17 cellular contexts compared by ENCODE assay signal in the genomic region with DNA sequence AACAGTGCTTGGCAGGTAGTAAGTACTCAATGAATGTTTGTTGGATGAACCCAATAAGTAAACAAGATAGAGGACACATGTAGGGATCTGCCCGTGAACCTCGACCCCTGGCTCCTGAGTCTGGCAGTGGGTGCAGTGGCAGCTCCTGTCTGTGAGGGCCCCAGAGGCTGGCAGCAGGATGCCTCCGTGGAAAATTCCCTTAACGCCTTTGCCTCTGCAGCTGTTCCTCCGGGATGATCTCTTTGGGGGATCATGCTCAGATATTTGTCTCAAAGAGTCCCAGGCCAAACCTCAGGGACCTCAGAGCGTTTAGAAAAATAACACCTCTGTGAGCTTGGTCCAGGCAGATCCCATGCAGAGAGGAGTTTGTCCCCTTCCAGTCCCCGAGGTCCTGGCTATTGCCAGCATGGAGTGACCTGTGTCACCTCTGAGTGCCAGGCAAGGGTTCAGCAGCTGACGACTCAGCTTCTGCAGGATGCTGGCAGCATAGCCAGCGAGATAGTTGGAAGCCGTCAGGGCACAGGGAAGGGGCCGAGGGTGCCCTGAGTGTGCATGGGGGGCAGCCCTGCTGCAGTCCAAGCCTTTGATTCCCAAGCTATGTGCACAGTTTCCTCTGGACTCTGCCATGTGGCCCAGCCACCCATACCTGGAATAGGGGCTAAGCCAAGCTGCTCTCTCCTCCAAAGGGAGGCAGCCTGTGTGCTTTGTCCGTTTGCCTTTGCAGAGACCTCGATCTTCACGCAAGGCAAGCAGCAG. TPM values are rescaled to one million over a fixed set of nuclear protein-coding genes. Genes with fewer than 3 reads are reported as not detected.
DNase-seq lines count a peak whose midpoint lies in the region; ATAC-seq and TF ChIP-seq lines count a peak whose summit lies in the region.
"Had no signal": no experiment of that assay in that cellular context is flagged by ENCODE, and none has a peak within 500 bp of the region (broad histone marks: within the 10 kb centered on the region; RNA-seq: fewer than 3 reads in every experiment).

No MANE protein-coding gene starts in this region.

- H3K9me3 ChIP-seq in left ventricle myocardium inferior (replicated peaks) (no peaks in the 10 kb centered on the region), thoracic aorta (no peaks in the 10 kb centered on the region)

- no peak overlapping the region for H3K27ac ChIP-seq in left ventricle myocardium inferior (replicated peaks)
- H3K27ac ChIP-seq in thoracic aorta = no peak overlapping the region

- H3K9me3 Mint-ChIP-seq in nephron progenitor cell = no peaks in the 10 kb centered on the region
- H3K9me3 Mint-ChIP-seq in effector memory CD8-positive, alpha-beta T cell = no peaks in the 10 kb centered on the region
- H3K9me3 Mint-ChIP-seq: activated T-helper 17 cell treated with anti-CD3 and anti-CD28 coated beads, Interleukin-2, amount 50 U/mL, for 72 hours; CD4-positive, alpha-beta memory T cell; natural killer cell treated with Interleukin-12 subunit alpha and Interleukin-12 subunit beta and Interleukin-15 and Interleukin-18, amount 100 ng/mL, for 72 hours; stimulated activated naive B cell treated with anti-CD40 and anti-IgM and Interleukin-4, amounts not matched to agents 10 μg/mL and 1 μg/mL and 100 μg/mL, for 72 hours had no signal

- H3K4me3 ChIP-seq in left ventricle myocardium inferior (peak overlapping the region; percentile 53), epithelial cell of proximal tubule (ENCODE audit: low read depth, low read length) (peak overlapping the region; percentile 46), thoracic aorta (peak overlapping the region; percentile 51)

- intact Hi-C loops in left ventricle myocardium inferior (cut with micrococcal nuclease) (no loop called here), left ventricle myocardium superior (cut with micrococcal nuclease) (no loop called here)

- TF ChIP-seq CTCF in left ventricle myocardium inferior (IDR thresholded peaks at IDR 0.05; ENCODE audit: borderline replicate concordance) (no peak), epithelial cell of proximal tubule (conservative IDR thresholded peaks at IDR 0.05; ENCODE audit: low read depth, low read length) (no peak), nephron progenitor cell (IDR thresholded peaks at IDR 0.05) (no peak), thoracic aorta (IDR thresholded peaks at IDR 0.05) (no peak)

- peak overlapping the region; percentile 84 for H3K4me3 Mint-ChIP-seq in nephron progenitor cell
- no peak overlapping the region for H3K4me3 Mint-ChIP-seq in effector memory CD8-positive, alpha-beta T cell
- H3K4me3 Mint-ChIP-seq: activated CD8-positive, alpha-beta T cell treated with anti-CD3 and anti-CD28 coated beads, Interleukin-2, amount 10 ng/mL, durations not matched to agents 7 days and 5 days; activated T-helper 17 cell treated with anti-CD3 and anti-CD28 coated beads, Interleukin-2, amount 50 U/mL, for 72 hours; natural killer cell treated with Interleukin-12 subunit alpha and Interleukin-12 subunit beta and Interleukin-15 and Interleukin-18, amount 100 ng/mL, for 72 hours had no signal

- H3K4me1 ChIP-seq in left ventricle myocardium inferior (peaks cover 32% of the 10 kb centered on the region), thoracic aorta (ENCODE audit: control insufficient read depth in 1 of 2, low read depth in 2 of 2) (peaks cover 7 to 14% of the 10 kb centered on the region in 2 donors)

- no peak for DNase-seq in left ventricle myocardium inferior
- DNase-seq in left ventricle myocardium superior = no peak
- no peak for DNase-seq in epithelial cell of proximal tubule (ENCODE audit: low read depth)
- no peak for DNase-seq in nephron progenitor cell
- DNase-seq in thoracic aorta (ENCODE audit: low spot score) = no peak
- DNase-seq in NCI-H1092 treated with DMSO at 0.1 percent for 48 hours (lab: John Stamatoyannopoulos, UW) = no peak
- no peak for DNase-seq in effector memory CD8-positive, alpha-beta T cell
- no peak for DNase-seq in kidney glomerular epithelial cell (lab: John Stamatoyannopoulos, UW)
- DNase-seq: activated CD8-positive, alpha-beta T cell treated with anti-CD3 and anti-CD28 coated beads, Interleukin-2, amount 10 ng/mL, durations not matched to agents 7 days and 5 days; amniotic stem cell; CD4-positive, alpha-beta memory T cell; NCI-H2029 treated with DMSO at 0.1 percent for 48 hours; small intestine; stimulated activated naive B cell treated with anti-CD40 and anti-IgM and Interleukin-4, amounts not matched to agents 10 μg/mL and 1 μg/mL and 100 μg/mL, for 72 hours had no signal

- peaks cover 51% of the 10 kb centered on the region for H3K4me1 Mint-ChIP-seq in nephron progenitor cell
- H3K4me1 Mint-ChIP-seq in effector memory CD8-positive, alpha-beta T cell (ENCODE audit: low read depth in 2 of 2) = peaks cover 9 to 10% of the 10 kb centered on the region in 2 donors

- H3K36me3 Mint-ChIP-seq in nephron progenitor cell (ENCODE audit: low read depth) = no peaks in the 10 kb centered on the region
- H3K36me3 Mint-ChIP-seq in effector memory CD8-positive, alpha-beta T cell (ENCODE audit: insufficient read depth) = peaks cover 4% of the 10 kb centered on the region
- H3K36me3 Mint-ChIP-seq: CD4-positive, alpha-beta memory T cell; natural killer cell treated with Interleukin-12 subunit alpha and Interleukin-12 subunit beta and Interleukin-15 and Interleukin-18, amount 100 ng/mL, for 72 hours; stimulated activated naive B cell treated with anti-CD40 and anti-IgM and Interleukin-4, amounts not matched to agents 10 μg/mL and 1 μg/mL and 100 μg/mL, for 72 hours had no signal

- H3K27me3 Mint-ChIP-seq in nephron progenitor cell (ENCODE audit: low read depth, poor library complexity) = peaks cover 30% of the 10 kb centered on the region
- H3K27me3 Mint-ChIP-seq in effector memory CD8-positive, alpha-beta T cell = peaks cover 24 to 31% of the 10 kb centered on the region in 2 donors

- H3K36me3 ChIP-seq in left ventricle myocardium inferior (no peaks in the 10 kb centered on the region), thoracic aorta (no peaks in the 10 kb centered on the region)

- H3K27ac Mint-ChIP-seq in nephron progenitor cell = no peak overlapping the region
- peak overlapping the region in 1 of 2 donors; percentile 49 for H3K27ac Mint-ChIP-seq in effector memory CD8-positive, alpha-beta T cell
- H3K27ac Mint-ChIP-seq: activated CD8-positive, alpha-beta T cell treated with anti-CD3 and anti-CD28 coated beads, Interleukin-2, amount 10 ng/mL, durations not matched to agents 7 days and 5 days; activated T-helper 17 cell treated with anti-CD3 and anti-CD28 coated beads, Interleukin-2, amount 50 U/mL, for 72 hours; natural killer cell treated with Interleukin-12 subunit alpha and Interleukin-12 subunit beta and Interleukin-15 and Interleukin-18, amount 100 ng/mL, for 72 hours; stimulated activated naive B cell treated with anti-CD40 and anti-IgM and Interleukin-4, amounts not matched to agents 10 μg/mL and 1 μg/mL and 100 μg/mL, for 72 hours had no signal

- ATAC-seq in left ventricle myocardium superior = no peak
- ATAC-seq in thoracic aorta (ENCODE audit: insufficient number of reproducible peaks, low FRiP score, low read depth) = no peak
- no peak for ATAC-seq in effector memory CD8-positive, alpha-beta T cell (replicated peaks)
- ATAC-seq: activated CD8-positive, alpha-beta T cell treated with anti-CD3 and anti-CD28 coated beads, Interleukin-2, amount 10 ng/mL, durations not matched to agents 7 days and 5 days; activated T-helper 17 cell treated with anti-CD3 and anti-CD28 coated beads, Interleukin-2, amount 50 U/mL, for 72 hours; natural killer cell treated with Interleukin-12 subunit alpha and Interleukin-12 subunit beta and Interleukin-15 and Interleukin-18, amount 100 ng/mL, for 72 hours; stimulated activated naive B cell treated with anti-CD40 and anti-IgM and Interleukin-4, amounts not matched to agents 10 μg/mL and 1 μg/mL and 100 μg/mL, for 72 hours had no signal

- H3K27me3 ChIP-seq in left ventricle myocardium inferior (ENCODE audit: low read depth) (peaks cover 15% of the 10 kb centered on the region), thoracic aorta (replicated peaks; ENCODE audit: insufficient read depth) (no peaks in the 10 kb centered on the region)

RNA-seq across cellular contexts. Expression of a gene that starts 0.6 kb away (rescaled TPM):
- total RNA-seq in left ventricle myocardium inferior = 0.36 TPM
- total RNA-seq in left ventricle myocardium superior = 1.4 TPM
- total RNA-seq in epithelial cell of proximal tubule = 0.23 TPM in 1 of 2 replicates, not detected in the other
- total RNA-seq in thoracic aorta = under 1 TPM in 1 of 2 donors, not detected in 1; 0.41 TPM
- total RNA-seq: activated CD8-positive, alpha-beta T cell treated with anti-CD3 and anti-CD28 coated beads, Interleukin-2, amount 10 ng/mL, durations not matched to agents 7 days and 5 days; activated T-helper 17 cell treated with anti-CD3 and anti-CD28 coated beads, Interleukin-2, amount 50 U/mL, for 72 hours; CD4-positive, alpha-beta memory T cell; Daoy; natural killer cell treated with Interleukin-12 subunit alpha and Interleukin-12 subunit beta and Interleukin-15 and Interleukin-18, amount 100 ng/mL, for 72 hours had no signal

RNA-seq across cellular contexts. Expression of a gene that starts 42.2 kb away (rescaled TPM):
- total RNA-seq in left ventricle myocardium inferior (19.2 TPM), left ventricle myocardium superior (32.5 TPM), epithelial cell of proximal tubule (32.7 and 52.1 TPM in 2 replicates), thoracic aorta (100 to 1,000 TPM in 1 of 2 donors, 10 to 100 TPM in 1; 71.8 to 129 TPM)
